Comparison of ENCODE assay signal across 21 cellular contexts in genomic region chr3:152419748-152420147, GRCh38.
DNase-seq lines count a peak whose midpoint lies in the region; ATAC-seq, FAIRE-seq and TF ChIP-seq lines count a peak whose summit lies in the region.
"Had no signal": no experiment of that assay in that cellular context is flagged by ENCODE, and none has a peak within 500 bp of the region (broad histone marks: within the 10 kb centered on the region; RNA-seq: fewer than 3 reads in every experiment).

No MANE protein-coding gene starts in this region.

- intact Hi-C loops in activated CD4-positive, alpha-beta memory T cell treated with anti-CD3 and anti-CD28 coated beads for 36 hours (cut with micrococcal nuclease), result loop anchor here (2.0 kb wide), 1 partner anchor 17 kb away; no protein-coding TSS in a partner anchor
- intact Hi-C loops in cardiac septum (cut with DNase I), result no loop called here

- H3K4me3 Mint-ChIP-seq in activated CD4-positive, alpha-beta memory T cell treated with anti-CD3 and anti-CD28 coated beads for 36 hours, result peak overlapping the region; percentile 3
- no peak overlapping the region for H3K4me3 Mint-ChIP-seq in activated naive CD8-positive, alpha-beta T cell treated with anti-CD3 and anti-CD28 coated beads, Interleukin-2, amount 50 U/mL, for 24 hours
- no peak overlapping the region for H3K4me3 Mint-ChIP-seq in stimulated activated naive B cell treated with anti-CD40 and anti-IgM and Interleukin-4, amounts not matched to agents 10 μg/mL and 1 μg/mL and 100 μg/mL, for 72 hours
- H3K4me3 Mint-ChIP-seq: type B pancreatic cell had no signal

- peak; percentile 39 for DNase-seq in stimulated activated CD4-positive, alpha-beta T cell treated with anti-CD3 and anti-CD28 coated beads, Interleukin-15, amount 100 ng/mL, for 24 hours
- DNase-seq in stimulated activated CD4-positive, alpha-beta T cell treated with anti-CD3 and anti-CD28 coated beads, Interleukin-2, amount 100 ng/mL, for 48 hours, result no peak
- peak; percentile 77 for DNase-seq in activated CD4-positive, alpha-beta memory T cell treated with anti-CD3 and anti-CD28 coated beads for 36 hours
- DNase-seq in activated naive CD8-positive, alpha-beta T cell treated with anti-CD3 and anti-CD28 coated beads, Interleukin-2, amount 50 U/mL, for 24 hours, result no peak
- no peak for DNase-seq in stimulated activated naive B cell treated with anti-CD40 and anti-IgM and Interleukin-4, amounts not matched to agents 10 μg/mL and 1 μg/mL and 100 μg/mL, for 72 hours
- DNase-seq in GM12891 (ENCODE audit: insufficient read length, low spot score) (no peak), cardiac septum (ENCODE audit: low spot score) (no peak)
- DNase-seq: activated effector memory CD4-positive, alpha-beta T cell treated with Interleukin-2 at 50 U/mL for 16 hours; foreskin keratinocyte; GOT3; hypothalamus; NCI-H187; OCI-M1; ovary; right cardiac atrium; Right ventricle myocardium superior had no signal

- peaks cover 83% of the 10 kb centered on the region for H3K36me3 Mint-ChIP-seq in activated CD4-positive, alpha-beta memory T cell treated with anti-CD3 and anti-CD28 coated beads for 36 hours
- peaks cover 93% of the 10 kb centered on the region for H3K36me3 Mint-ChIP-seq in activated naive CD8-positive, alpha-beta T cell treated with anti-CD3 and anti-CD28 coated beads, Interleukin-2, amount 50 U/mL, for 24 hours (ENCODE audit: low read depth)
- H3K36me3 Mint-ChIP-seq in stimulated activated naive B cell treated with anti-CD40 and anti-IgM and Interleukin-4, amounts not matched to agents 10 μg/mL and 1 μg/mL and 100 μg/mL, for 72 hours, result peaks cover 63 to 80% of the 10 kb centered on the region in 2 donors

- peaks cover 78% of the 10 kb centered on the region for H3K4me1 Mint-ChIP-seq in activated CD4-positive, alpha-beta memory T cell treated with anti-CD3 and anti-CD28 coated beads for 36 hours (ENCODE audit: low read depth)
- peaks cover 61% of the 10 kb centered on the region for H3K4me1 Mint-ChIP-seq in activated naive CD8-positive, alpha-beta T cell treated with anti-CD3 and anti-CD28 coated beads, Interleukin-2, amount 50 U/mL, for 24 hours
- H3K4me1 Mint-ChIP-seq in stimulated activated naive B cell treated with anti-CD40 and anti-IgM and Interleukin-4, amounts not matched to agents 10 μg/mL and 1 μg/mL and 100 μg/mL, for 72 hours, result peaks cover 36 to 49% of the 10 kb centered on the region in 2 donors

- peak; percentile 80 for ATAC-seq in activated naive CD8-positive, alpha-beta T cell treated with anti-CD3 and anti-CD28 coated beads, Interleukin-2, amount 50 U/mL, for 24 hours
- ATAC-seq in stimulated activated naive B cell treated with anti-CD40 and anti-IgM and Interleukin-4, amounts not matched to agents 10 μg/mL and 1 μg/mL and 100 μg/mL, for 72 hours (replicated peaks), result no peak
- ATAC-seq in HG03571 (IDR thresholded peaks at IDR 0.05; ENCODE audit: unreplicated experiment), result no peak
- ATAC-seq: foreskin keratinocyte, GM12878, K562, right cardiac atrium had no signal

- no peak for FAIRE-seq in GM12891 (lab: Jason Lieb, UNC)
- FAIRE-seq: GM12878, K562, keratinocyte had no signal

- H3K27ac Mint-ChIP-seq in activated CD4-positive, alpha-beta memory T cell treated with anti-CD3 and anti-CD28 coated beads for 36 hours, result peak overlapping the region; percentile 80
- H3K27ac Mint-ChIP-seq in activated naive CD8-positive, alpha-beta T cell treated with anti-CD3 and anti-CD28 coated beads, Interleukin-2, amount 50 U/mL, for 24 hours, result peak overlapping the region; percentile 49
- peak overlapping the region; percentile 67 for H3K27ac Mint-ChIP-seq in stimulated activated naive B cell treated with anti-CD40 and anti-IgM and Interleukin-4, amounts not matched to agents 10 μg/mL and 1 μg/mL and 100 μg/mL, for 72 hours
- H3K27ac Mint-ChIP-seq: type B pancreatic cell had no signal

- CTCF ChIA-PET in activated CD4-positive, alpha-beta memory T cell treated with anti-CD3 and anti-CD28 coated beads for 36 hours (lab: Charles Lee), result interaction anchor here (0.8 kb wide), 1 partner anchor 10 kb away, joined by 4 read pairs; no protein-coding TSS in a partner anchor

- TF ChIP-seq POLR2A in GM12891 (IDR thresholded peaks at IDR 0.05; ENCODE audit: low read depth, low read length), result no peak

- POLR2A ChIA-PET in activated CD4-positive, alpha-beta memory T cell treated with anti-CD3 and anti-CD28 coated beads for 36 hours (lab: Charles Lee), result no interaction called here

- H3K9me3 Mint-ChIP-seq in activated CD4-positive, alpha-beta memory T cell treated with anti-CD3 and anti-CD28 coated beads for 36 hours, result peaks cover 36% of the 10 kb centered on the region
- peaks cover 17% of the 10 kb centered on the region for H3K9me3 Mint-ChIP-seq in activated naive CD8-positive, alpha-beta T cell treated with anti-CD3 and anti-CD28 coated beads, Interleukin-2, amount 50 U/mL, for 24 hours
- peaks cover 18 to 25% of the 10 kb centered on the region in 2 donors for H3K9me3 Mint-ChIP-seq in stimulated activated naive B cell treated with anti-CD40 and anti-IgM and Interleukin-4, amounts not matched to agents 10 μg/mL and 1 μg/mL and 100 μg/mL, for 72 hours
- H3K9me3 Mint-ChIP-seq: type B pancreatic cell had no signal

- no peaks in the 10 kb centered on the region for H3K27me3 Mint-ChIP-seq in activated CD4-positive, alpha-beta memory T cell treated with anti-CD3 and anti-CD28 coated beads for 36 hours
- H3K27me3 Mint-ChIP-seq in activated naive CD8-positive, alpha-beta T cell treated with anti-CD3 and anti-CD28 coated beads, Interleukin-2, amount 50 U/mL, for 24 hours, result no peaks in the 10 kb centered on the region
- H3K27me3 Mint-ChIP-seq in stimulated activated naive B cell treated with anti-CD40 and anti-IgM and Interleukin-4, amounts not matched to agents 10 μg/mL and 1 μg/mL and 100 μg/mL, for 72 hours, result no peaks in the 10 kb centered on the region
- H3K27me3 Mint-ChIP-seq: type B pancreatic cell had no signal

TF ChIP-seq in GM12891, 5 proteins besides CTCF, POLR2A, EP300 and RAD21:
- no peak for TF ChIP-seq POU2F2 (IDR thresholded peaks at IDR 0.05; ENCODE audit: low read depth, low read length)
- TF ChIP-seq PAX5 (IDR thresholded peaks at IDR 0.05; ENCODE audit: insufficient read depth, low read length, severe bottlenecking), result no peak
- no peak for TF ChIP-seq SPI1 (IDR thresholded peaks at IDR 0.05; ENCODE audit: low read depth, low read length)
- no peak for TF ChIP-seq POLR2AphosphoS5 (IDR thresholded peaks at IDR 0.05; ENCODE audit: low read depth, low read length)
- TF ChIP-seq TAF1 (IDR thresholded peaks at IDR 0.05; ENCODE audit: low read depth, low read length), result no peak
TF ChIP-seq in GM12891: peak in this region for 0.

Comparison
In these comparisons a context has a peak if more than half of its experiments do, and no peak if none do; other contexts are left out.
1. DNase-seq: peak in stimulated activated CD4-positive, alpha-beta T cell treated with anti-CD3 and anti-CD28 coated beads, Interleukin-15, amount 100 ng/mL, for 24 hours (single experiment) and activated CD4-positive, alpha-beta memory T cell treated with anti-CD3 and anti-CD28 coated beads for 36 hours (single experiment); none in stimulated activated CD4-positive, alpha-beta T cell treated with anti-CD3 and anti-CD28 coated beads, Interleukin-2, amount 100 ng/mL, for 48 hours (0 of 2), activated naive CD8-positive, alpha-beta T cell treated with anti-CD3 and anti-CD28 coated beads, Interleukin-2, amount 50 U/mL, for 24 hours (single experiment), stimulated activated naive B cell treated with anti-CD40 and anti-IgM and Interleukin-4, amounts not matched to agents 10 μg/mL and 1 μg/mL and 100 μg/mL, for 72 hours (single experiment), GM12891 (single experiment) and cardiac septum (single experiment).
2. Peak in every context shown above with its lines, with median percentiles within 50 percentile points of each other: H3K27ac Mint-ChIP-seq.